Comparison of ENCODE assay signal across 25 cellular contexts in genomic region chr18:11889284-11889683, GRCh38. TPM values are rescaled to one million over a fixed set of nuclear protein-coding genes. Genes with fewer than 3 reads are reported as not detected.
A peak's percentile ranks its signal among the peaks of the same experiment; 100 is the strongest.
DNase-seq lines count a peak whose midpoint lies in the region; ATAC-seq and TF ChIP-seq lines count a peak whose summit lies in the region.
"Had no signal": no experiment of that assay in that cellular context is flagged by ENCODE, and none has a peak within 500 bp of the region (broad histone marks: within the 10 kb centered on the region; RNA-seq: fewer than 3 reads in every experiment).

No MANE protein-coding gene starts in this region.

- no peak overlapping the region for H4K8ac ChIP-seq in H9 (replicated peaks; ENCODE audit: insufficient read length, low read depth, low read length)

- H3K9me3 ChIP-seq in Karpas-422 (ENCODE audit: low read length) (no peaks in the 10 kb centered on the region), neutrophil (no peaks in the 10 kb centered on the region), H9 (ENCODE audit: control insufficient read depth, low read depth, low read length) (no peaks in the 10 kb centered on the region), heart right ventricle (no peaks in the 10 kb centered on the region)
- H3K9me3 ChIP-seq: BE2C, BLaER1 had no signal

- H4K91ac ChIP-seq in H9 (ENCODE audit: insufficient read length, low read depth, low read length): no peak overlapping the region

- no peaks in the 10 kb centered on the region for H3K27me3 Mint-ChIP-seq in H9 (ENCODE audit: low read depth)
- H3K27me3 Mint-ChIP-seq: CD4-positive, alpha-beta memory T cell; CD4-positive, CD25-positive, alpha-beta regulatory T cell; CD8-positive, alpha-beta memory T cell had no signal

- H2AK5ac ChIP-seq in H9 (ENCODE audit: insufficient read length, low read length): no peak overlapping the region

- no peak overlapping the region for H3K4ac ChIP-seq in H9 (ENCODE audit: low read depth, low read length)

- no peaks in the 10 kb centered on the region for H3K23me2 ChIP-seq in H9 (ENCODE audit: insufficient read length, low read depth, low read length, poor library complexity, severe bottlenecking)

- no peaks in the 10 kb centered on the region for H3K9me2 ChIP-seq in Karpas-422 (replicated peaks; ENCODE audit: insufficient read depth, low read length)

- ATAC-seq in HG02588 (IDR thresholded peaks at IDR 0.05; ENCODE audit: unreplicated experiment) (no peak), heart right ventricle (no peak)
- ATAC-seq: GM12878 had no signal

- H3K56ac ChIP-seq in H9 (ENCODE audit: insufficient read length, low read depth, low read length): no peak overlapping the region

- H4K20me1 ChIP-seq in Karpas-422 (ENCODE audit: insufficient read depth, low read depth, low read length) (no peaks in the 10 kb centered on the region), H9 (ENCODE audit: control insufficient read depth, insufficient read depth, insufficient read length) (no peaks in the 10 kb centered on the region)
- H4K20me1 ChIP-seq: BLaER1 had no signal

- H3K4me1 ChIP-seq in Karpas-422 (ENCODE audit: low read length) (no peaks in the 10 kb centered on the region), neutrophil (ENCODE audit: control insufficient read depth in 1 of 2, insufficient read depth in 1 of 2, low read depth in 1 of 2, low read length in 1 of 2) (peaks cover 30 to 33% of the 10 kb centered on the region in 2 experiments), H9 (ENCODE audit: insufficient read depth, low read length) (no peaks in the 10 kb centered on the region; the same call in 1 of the 2 replicates), heart right ventricle (peaks cover 0 to 22% (median 0%) of the 10 kb centered on the region in 9 donors)
- H3K4me1 ChIP-seq: BE2C had no signal

- WGBS in H9 (ENCODE audit: extremely low coverage, insufficient read length, low lambda C conversion rate): no CpG with 5 or more reads among the region's 5 CpGs
- 95% methylated on average over 5 of the region's 5 CpGs for WGBS in heart right ventricle, 2 donors

- H3K4me3 Mint-ChIP-seq in H9: no peak overlapping the region
- H3K4me3 Mint-ChIP-seq: CD14-positive monocyte; CD4-positive, alpha-beta memory T cell; CD4-positive, CD25-positive, alpha-beta regulatory T cell; CD8-positive, alpha-beta memory T cell had no signal

- H3K23ac ChIP-seq in H9 (ENCODE audit: insufficient read length, low read depth, low read length): no peak overlapping the region

- H3K36me3 Mint-ChIP-seq in H9 (ENCODE audit: insufficient read depth in 1 of 3, low read depth in 3 of 3): peaks cover 1 to 29% (median 9%) of the 10 kb centered on the region in 3 experiments; a peak in 5 of 7 replicates

- H2BK20ac ChIP-seq in H9 (ENCODE audit: low read depth, low read length, poor library complexity, severe bottlenecking): no peak overlapping the region

- H3K14ac ChIP-seq in H9 (ENCODE audit: insufficient read depth, low read length): no peak overlapping the region

- H3K27ac Mint-ChIP-seq in H9: 0 out of 7 replicates have a peak overlapping the region, but pooled peaks of 1 of the 3 experiments have one; percentile 68
- H3K27ac Mint-ChIP-seq: CD14-positive monocyte; CD8-positive, alpha-beta memory T cell had no signal

- H2AFZ ChIP-seq in Karpas-422 (ENCODE audit: low read length) (no peak overlapping the region), H9 (ENCODE audit: low read length) (no peak overlapping the region)

- no peaks in the 10 kb centered on the region for H3K79me2 ChIP-seq in Karpas-422 (ENCODE audit: low read length)
- no peaks in the 10 kb centered on the region for H3K79me2 ChIP-seq in H9 (ENCODE audit: insufficient read depth, low read length)

- DNase-seq in Karpas-422 (peak; percentile 12), posterior vena cava (ENCODE audit: low spot score) (peak; percentile 9), H9 (no peak), heart right ventricle (no peak), NCI-H446 (lab: John Stamatoyannopoulos, UW) (no peak)
- DNase-seq: 8988T; ACHN; BE2C; C1 segment of cervical spinal cord; CD4-positive, alpha-beta memory T cell; CD4-positive, CD25-positive, alpha-beta regulatory T cell; CD8-positive, alpha-beta memory T cell; COR-L47; DMS 273 treated with DMSO at 0.1 percent for 48 hours; DMS153; DMS53; DMS79; DND-41; EL; GDM1 had no signal

- no peak overlapping the region for H2BK15ac ChIP-seq in H9 (ENCODE audit: low read depth, low read length)

- H3K9ac ChIP-seq in Karpas-422 (ENCODE audit: low read length) (no peak overlapping the region), H9 (ENCODE audit: extremely low read depth, insufficient read length, low read length) (no peak overlapping the region)
- H3K9ac ChIP-seq: BLaER1 had no signal

- no peak overlapping the region for H2BK5ac ChIP-seq in H9 (ENCODE audit: insufficient read length, low read length)

- H4K5ac ChIP-seq in H9 (ENCODE audit: insufficient read length, low read depth, low read length): no peak overlapping the region

- no peak for TF ChIP-seq CTCF in neutrophil (IDR thresholded peaks at IDR 0.05)
- TF ChIP-seq CTCF in H9 (conservative IDR thresholded peaks at IDR 0.05): no peak
- no peak for TF ChIP-seq CTCF in heart right ventricle (IDR thresholded peaks at IDR 0.05)

- intact Hi-C loops in posterior vena cava (cut with DNase I): no loop called here
- intact Hi-C loops in heart right ventricle (cut with DNase I): no loop called here

- H3K4me2 ChIP-seq in Karpas-422 (ENCODE audit: low read depth, low read length, poor library complexity, severe bottlenecking) (no peak overlapping the region), H9 (ENCODE audit: insufficient read depth, insufficient read length, low read length) (no peak overlapping the region)
- H3K4me2 ChIP-seq: BLaER1 had no signal

- no peak overlapping the region for H3T11ph ChIP-seq in H9 (ENCODE audit: low read length)

- H3K27me3 ChIP-seq in Karpas-422 (ENCODE audit: low read length) (no peaks in the 10 kb centered on the region), neutrophil (no peaks in the 10 kb centered on the region), H9 (ENCODE audit: insufficient read depth, low read length) (no peaks in the 10 kb centered on the region), heart right ventricle (no peaks in the 10 kb centered on the region)
- H3K27me3 ChIP-seq: BE2C, BLaER1 had no signal

- no peak overlapping the region for H2BK120ac ChIP-seq in H9 (ENCODE audit: low read depth, low read length, poor library complexity, severe bottlenecking)

- H3K27ac ChIP-seq in Karpas-422 (ENCODE audit: low read length): no peak overlapping the region
- peak overlapping the region; percentile 20 for H3K27ac ChIP-seq in neutrophil
- no peak overlapping the region for H3K27ac ChIP-seq in H9 (ENCODE audit: insufficient read length, low read depth, low read length)
- no peak overlapping the region for H3K27ac ChIP-seq in heart right ventricle
- H3K27ac ChIP-seq: BLaER1 had no signal

- H3K4me3 ChIP-seq in Karpas-422 (ENCODE audit: low read length): no peak overlapping the region
- no peak overlapping the region for H3K4me3 ChIP-seq in neutrophil (ENCODE audit: low read depth in 1 of 2, low read length in 1 of 2)
- H3K4me3 ChIP-seq in heart right ventricle: no peak overlapping the region
- H3K4me3 ChIP-seq: BLaER1, GM12878 had no signal

- H3K79me1 ChIP-seq in H9 (ENCODE audit: insufficient read depth, low read depth, low read length, poor library complexity, severe bottlenecking): no peaks in the 10 kb centered on the region

- H3K18ac ChIP-seq in H9 (ENCODE audit: insufficient read length, low read depth, low read length): no peak overlapping the region

- no peak overlapping the region for H2BK12ac ChIP-seq in H9 (ENCODE audit: insufficient read length, low read depth, low read length)

- H3K4me1 Mint-ChIP-seq in H9: peaks cover 4 to 15% of the 10 kb centered on the region in 2 experiments

- no peaks in the 10 kb centered on the region for H3K9me3 Mint-ChIP-seq in H9
- H3K9me3 Mint-ChIP-seq: CD4-positive, CD25-positive, alpha-beta regulatory T cell; CD8-positive, alpha-beta memory T cell had no signal

- H3K36me3 ChIP-seq in Karpas-422 (ENCODE audit: insufficient read depth, low read length) (peaks cover 4% of the 10 kb centered on the region), neutrophil (peaks cover 84% of the 10 kb centered on the region), heart right ventricle (peaks cover 4 to 100% (median 64%) of the 10 kb centered on the region in 9 donors)
- H3K36me3 ChIP-seq: BE2C had no signal

RNA-seq across cellular contexts. Expression of gene MPPE1, which starts 18.8 kb away (rescaled TPM):
- total RNA-seq in Karpas-422 (2014; rRNA removed; shearing (Covaris generic); ENCODE audit: low replicate concordance): 30.7 and 44.4 TPM in 2 replicates
- total RNA-seq in posterior vena cava: 10 to 100 TPM; 26.2 to 39.6 TPM
- total RNA-seq in H9 (2021): 12.7 and 13.2 TPM in 2 replicates
- 10 to 100 TPM; 21.2 to 44.5 (median 34.1) TPM for total RNA-seq in heart right ventricle
- polyA plus RNA-seq in heart right ventricle: 10 to 100 TPM; 18.3 to 45.9 TPM

RNA-seq across cellular contexts. Expression of gene CHMP1B, which starts 38.1 kb away (rescaled TPM):
- total RNA-seq in Karpas-422 (2014; rRNA removed; shearing (Covaris generic); ENCODE audit: low replicate concordance): 28.3 and 34.3 TPM in 2 replicates
- total RNA-seq in posterior vena cava: 10 to 100 TPM; 44.0 to 44.4 TPM
- total RNA-seq in H9 (2021): 38.7 and 39.2 TPM in 2 replicates
- total RNA-seq in heart right ventricle: 10 to 100 TPM; 30.2 to 53.7 (median 38.3) TPM
- polyA plus RNA-seq in heart right ventricle: 10 to 100 TPM; 16.3 to 25.5 TPM

Comparison
In these comparisons a context has a peak if more than half of its experiments do, and no peak if none do; other contexts are left out.
1. DNase-seq: peak in Karpas-422 (single experiment) and posterior vena cava (single experiment); none in H9 (single experiment), heart right ventricle (0 of 2) and NCI-H446 (0 of 2).